Comparison of ENCODE assay signal across 26 cellular contexts in genomic region chr18:14933049-14933851, GRCh38.
A peak's percentile ranks its signal among the peaks of the same experiment; 100 is the strongest.
DNase-seq lines count a peak whose midpoint lies in the region; ATAC-seq, FAIRE-seq and TF ChIP-seq lines count a peak whose summit lies in the region.
"Had no signal": no experiment of that assay in that cellular context is flagged by ENCODE, and none has a peak within 500 bp of the region (broad histone marks: within the 10 kb centered on the region; RNA-seq: fewer than 3 reads in every experiment).

No MANE protein-coding gene starts in this region.

- WGBS in small intestine, 3 donors: 19 to 70% (median 35%) methylated on average over 12 of the region's 12 CpGs

- no peak overlapping the region for H3K9ac ChIP-seq in KMS-11

- no peaks in the 10 kb centered on the region for H3K27me3 ChIP-seq in KMS-11 (ENCODE audit: insufficient read depth, low read depth)
- H3K27me3 ChIP-seq in small intestine (ENCODE audit: control insufficient read depth in 2 of 2, insufficient read depth in 2 of 2, low read length in 2 of 2): no peaks in the 10 kb centered on the region

- in situ Hi-C loops in ACHN (cut with HindIII; ENCODE audit: low pct_ligation_motif_present, low pct_unique_long_range_greater_than_20kb, low sequenced_read_pairs): no loop called here

- TF ChIP-seq CTCF in KMS-11 (conservative IDR thresholded peaks at IDR 0.05; ENCODE audit: low read depth, low read length): no peak

- peak; percentile 82 for DNase-seq in RPMI8226
- peak; percentile 48 to 67 for DNase-seq in left colon
- DNase-seq in small intestine: peak; percentile 89
- no peak for DNase-seq in kidney tubule cell (ENCODE audit: low spot score)
- DNase-seq in retina: no peak
- no peak for DNase-seq in ACHN
- DNase-seq: C1 segment of cervical spinal cord; CD4-positive, alpha-beta memory T cell; COR-L47; DMS53; GOT3; HFFc6; IMR-90; KG1; NCI-H1048; NCI-H1417; NCI-H1694 treated with DMSO at 0.1 percent for 48 hours; NCI-H2081; NCI-H2227 treated with DMSO at 0.1 percent for 48 hours; NCI-H526 treated with DMSO at 0.1 percent for 48 hours; SHP77 had no signal

- H3K4me2 ChIP-seq in KMS-11: peak overlapping the region; percentile 29; the same call in 1 of the 2 replicates
- H3K4me2 ChIP-seq: A549 had no signal

- peak; percentile 59 for ATAC-seq in left colon
- ATAC-seq: A549 had no signal

- no peak overlapping the region; the same call in 1 of the 2 replicates for H2AFZ ChIP-seq in KMS-11 (ENCODE audit: low read depth)

- H3K79me2 ChIP-seq in KMS-11 (ENCODE audit: insufficient read depth, low read depth): no peaks in the 10 kb centered on the region

- H3K27ac ChIP-seq in KMS-11: no peak overlapping the region; the same call in 1 of the 2 replicates
- no peak overlapping the region for H3K27ac ChIP-seq in small intestine (ENCODE audit: low read depth in 1 of 2, low read length in 1 of 2)
- H3K27ac ChIP-seq: A549, RWPE1 had no signal

- intact Hi-C loops in left colon (cut with DNase I, micrococcal nuclease): no loop called here

- no peaks in the 10 kb centered on the region for H3K9me3 ChIP-seq in small intestine (ENCODE audit: control insufficient read depth, low read depth)
- H3K9me3 ChIP-seq: A549, HAP-1 had no signal

- H3K4me3 ChIP-seq in KMS-11 (IDR thresholded peaks at IDR 0.05; ENCODE audit: insufficient read depth, low read depth, low read length): no peak overlapping the region
- no peak overlapping the region for H3K4me3 ChIP-seq in small intestine (ENCODE audit: low read depth in 1 of 2, low read length in 2 of 2)
- H3K4me3 ChIP-seq: A549, HAP-1 had no signal

- H3K36me3 ChIP-seq in KMS-11 (ENCODE audit: insufficient read depth): no peaks in the 10 kb centered on the region
- no peaks in the 10 kb centered on the region for H3K36me3 ChIP-seq in small intestine (ENCODE audit: control insufficient read depth in 2 of 2, insufficient read depth in 2 of 2, low read length in 2 of 2)
- H3K36me3 ChIP-seq: HAP-1 had no signal

- H3K4me1 ChIP-seq in KMS-11 (ENCODE audit: low read depth, poor library complexity, severe bottlenecking) (peaks cover 8% of the 10 kb centered on the region), small intestine (ENCODE audit: control insufficient read depth in 2 of 2, insufficient read depth in 1 of 2, low read depth in 1 of 2, low read length in 1 of 2) (peaks cover 0 to 8% of the 10 kb centered on the region in 2 donors)
- H3K4me1 ChIP-seq: A549, HAP-1 had no signal

- FAIRE-seq in small intestine (lab: Jason Lieb, UNC): no peak
- FAIRE-seq: A549, GM18507 had no signal

- H4K20me1 ChIP-seq in KMS-11 (ENCODE audit: insufficient read depth): no peaks in the 10 kb centered on the region

Comparison
In these comparisons a context has a peak if more than half of its experiments do, and no peak if none do; other contexts are left out.
1. DNase-seq: peak in RPMI8226 (single experiment), left colon (2 of 2) and small intestine (single experiment); none in kidney tubule cell (single experiment), retina (single experiment) and ACHN (single experiment).